8 cellular contexts compared by ENCODE assay signal in the genomic region with DNA sequence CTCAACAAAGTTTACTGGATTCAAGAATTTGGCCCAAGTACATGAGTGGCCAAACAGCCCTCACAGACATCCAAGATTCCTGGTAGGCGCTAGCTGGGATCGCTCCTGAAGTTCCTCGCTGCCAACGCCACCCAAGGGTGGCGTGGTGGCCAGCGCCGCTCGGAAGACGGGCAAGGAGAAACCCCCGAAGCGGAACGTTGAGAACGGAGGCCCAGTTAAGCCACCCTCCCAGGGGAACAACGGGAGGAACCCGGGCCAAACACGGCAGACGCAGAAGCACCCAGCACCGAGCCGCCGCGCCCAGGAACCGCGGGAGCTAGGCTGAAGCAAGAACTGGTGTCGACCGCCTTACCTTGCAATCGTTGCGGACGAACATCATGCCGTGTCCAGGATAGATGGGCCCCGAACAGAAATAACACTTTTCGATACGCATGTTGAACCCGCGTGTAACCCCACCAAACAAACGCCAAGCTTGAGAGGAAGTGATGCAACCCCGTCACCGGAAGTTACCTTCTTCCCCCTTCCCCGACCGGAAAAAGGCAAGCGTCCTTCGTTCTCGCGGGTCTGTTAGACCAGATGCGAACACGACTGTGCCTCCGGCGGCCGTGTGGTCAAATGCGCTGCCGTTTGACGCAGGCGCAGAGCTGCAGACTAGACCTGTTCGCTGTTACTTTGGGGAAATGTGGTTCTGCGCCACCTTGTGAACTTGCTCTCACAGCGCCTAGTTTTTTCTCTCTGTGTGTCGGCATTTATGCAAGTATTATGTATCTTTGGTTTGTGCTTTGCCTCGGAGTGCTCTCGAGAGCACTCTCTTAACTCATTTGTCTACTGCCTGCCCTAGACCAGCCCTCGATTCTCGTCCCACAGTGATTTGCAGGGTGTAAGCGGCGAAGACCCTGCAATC. TPM values are rescaled to one million over a fixed set of nuclear protein-coding genes. Genes with fewer than 3 reads are reported as not detected.
DNase-seq lines count a peak whose midpoint lies in the region; ATAC-seq and TF ChIP-seq lines count a peak whose summit lies in the region.

A gene (minus strand): TSS at position 484 of the 904 bp plus-strand sequence. CDS start 51 bp downstream, at position 433.

- peaks cover 29% of the 10 kb centered on the region for H4K20me1 ChIP-seq in PC-3 (ENCODE audit: low read length)

- no peaks in the 10 kb centered on the region for H3K9me2 ChIP-seq in PC-3 (replicated peaks; ENCODE audit: low read length)

- peaks cover 11% of the 10 kb centered on the region; the same call in 1 of the 2 replicates for H3K36me3 ChIP-seq in PC-3 (ENCODE audit: low read depth, low read length)
- H3K36me3 ChIP-seq in esophagus (ENCODE audit: control insufficient read depth in 2 of 2, insufficient read depth in 2 of 2, low read length in 1 of 2): peaks cover 0 to 4% of the 10 kb centered on the region in 2 donors
- no peaks in the 10 kb centered on the region for H3K36me3 ChIP-seq in mucosa of stomach (ENCODE audit: control insufficient read depth, insufficient read depth, low read length)

- TSS peak; percentile 75 for BruUV-seq in PC-3 (replicated peaks; lab: Mats Ljungman, UMichigan)

- no peaks in the 10 kb centered on the region for H3K27me3 ChIP-seq in PC-3 (ENCODE audit: low read length)
- H3K27me3 ChIP-seq in esophagus (ENCODE audit: control insufficient read depth in 1 of 2, insufficient read depth in 2 of 2, low read length in 2 of 2): no peaks in the 10 kb centered on the region
- H3K27me3 ChIP-seq in mucosa of stomach (ENCODE audit: control insufficient read depth, insufficient read depth, low read length): no peaks in the 10 kb centered on the region

- peak within 1 kb of the TSS; percentile 96 for H2AFZ ChIP-seq in PC-3 (ENCODE audit: low read length)

- peak; percentile 90 for DNase-seq in DMS53 treated with DMSO at 0.1 percent for 48 hours (lab: John Stamatoyannopoulos, UW; ENCODE audit: unreplicated experiment)
- peak; percentile 99 for DNase-seq in Jurkat, Clone E6-1 (ENCODE audit: low read depth, low spot score)
- peak; percentile 96 for DNase-seq in PC-3
- peak; percentile 91 for DNase-seq in activated T-cell treated with anti-CD3 and anti-CD28 coated beads, Interleukin-2, amount 50 U/mL, for 1 hour
- peak; percentile 84 to 92 for DNase-seq in stimulated activated CD8-positive, alpha-beta memory T cell treated with anti-CD3 and anti-CD28 coated beads, Interleukin-7, amount 100 ng/mL, for 1 hour (ENCODE audit: low read depth in 2 of 2)

- H3F3A ChIP-seq in PC-3 (ENCODE audit: low read length, unreplicated experiment): no peaks in the 10 kb centered on the region

- POLR2A ChIA-PET in PC-3 (lab: Charles Lee; ENCODE audit: unreplicated experiment): no interaction called here

- ATAC-seq in GM21619 (IDR thresholded peaks at IDR 0.05; ENCODE audit: unreplicated experiment): peak; percentile 97
- ATAC-seq in PC-3: peak; percentile 96

- intact Hi-C loops in PC-3 (cut with micrococcal nuclease): loop anchor here (5.0 kb wide), 1 partner anchor 96 kb away; no protein-coding TSS in a partner anchor

- peak within 1 kb of the TSS; percentile 79 for H3K4me3 ChIP-seq in Jurkat, Clone E6-1 (ENCODE audit: low read length)
- H3K4me3 ChIP-seq in PC-3 (ENCODE audit: low read length) (peak within 1 kb of the TSS; percentile 91), esophagus (ENCODE audit: low read depth in 1 of 2, low read length in 2 of 2) (peak within 1 kb of the TSS; percentile 92 to 94), mucosa of stomach (ENCODE audit: low read length) (peak within 1 kb of the TSS; percentile 97)

- H3K27ac ChIP-seq in PC-3 (ENCODE audit: low read length) (peak within 1 kb of the TSS; percentile 74), esophagus (ENCODE audit: low read depth in 2 of 2, low read length in 1 of 2) (peak within 1 kb of the TSS; percentile 92 to 97)

- H3K79me2 ChIP-seq in PC-3 (ENCODE audit: low read length): peaks cover 51% of the 10 kb centered on the region

- TF ChIP-seq CTCF in PC-3 (conservative IDR thresholded peaks at IDR 0.05; ENCODE audit: low read depth, low read length): peak; percentile 56

- no peaks in the 10 kb centered on the region for H3K9me3 ChIP-seq in PC-3 (ENCODE audit: low read length)
- H3K9me3 ChIP-seq in esophagus (ENCODE audit: control insufficient read depth in 2 of 2, insufficient read depth in 1 of 2, low read depth in 1 of 2, low read length in 1 of 2): no peaks in the 10 kb centered on the region
- no peaks in the 10 kb centered on the region for H3K9me3 ChIP-seq in mucosa of stomach (ENCODE audit: control insufficient read depth, low read length)

- CTCF ChIA-PET in PC-3 (lab: Charles Lee): interaction anchor here (0.6 kb wide), 1 partner anchor 13 kb away, joined by 3 read pairs; no protein-coding TSS in a partner anchor

- WGBS in esophagus, 2 donors: 0% methylated on average over 62 of the region's 62 CpGs

- H3K4me1 ChIP-seq in PC-3 (ENCODE audit: insufficient read depth, low read length) (peaks cover 24% of the 10 kb centered on the region), esophagus (ENCODE audit: control insufficient read depth in 2 of 2, insufficient read depth in 2 of 2, low read length in 1 of 2) (peaks cover 0 to 2% of the 10 kb centered on the region in 2 donors), mucosa of stomach (ENCODE audit: control insufficient read depth, insufficient read depth, low read length) (peaks cover 23% of the 10 kb centered on the region)

- H3K4me2 ChIP-seq in PC-3 (ENCODE audit: low read length): peak within 1 kb of the TSS; percentile 96

- peak within 1 kb of the TSS; percentile 90 for H3K9ac ChIP-seq in PC-3 (ENCODE audit: low read length)
- peak within 1 kb of the TSS; percentile 96 for H3K9ac ChIP-seq in mucosa of stomach (ENCODE audit: low read length)

RNA-seq across cellular contexts. Expression of the gene that starts here (rescaled TPM):
- polyA plus RNA-seq in Jurkat, Clone E6-1 (2012; ENCODE audit: insufficient read depth, insufficient read length): 195 TPM
- total RNA-seq in PC-3 (2014; rRNA removed): 37.0 and 43.5 TPM in 2 replicates
- polyA plus RNA-seq in esophagus: 10 to 100 TPM; 46.8 to 49.6 TPM

Comparison
In these comparisons a context has a peak if more than half of its experiments do, and no peak if none do; other contexts are left out.
1. Peak in every context shown above with its lines: DNase-seq, ATAC-seq, H3K4me3 ChIP-seq and H3K27ac ChIP-seq.